ENCODE assay signal across 15 cellular contexts in the genomic region with DNA sequence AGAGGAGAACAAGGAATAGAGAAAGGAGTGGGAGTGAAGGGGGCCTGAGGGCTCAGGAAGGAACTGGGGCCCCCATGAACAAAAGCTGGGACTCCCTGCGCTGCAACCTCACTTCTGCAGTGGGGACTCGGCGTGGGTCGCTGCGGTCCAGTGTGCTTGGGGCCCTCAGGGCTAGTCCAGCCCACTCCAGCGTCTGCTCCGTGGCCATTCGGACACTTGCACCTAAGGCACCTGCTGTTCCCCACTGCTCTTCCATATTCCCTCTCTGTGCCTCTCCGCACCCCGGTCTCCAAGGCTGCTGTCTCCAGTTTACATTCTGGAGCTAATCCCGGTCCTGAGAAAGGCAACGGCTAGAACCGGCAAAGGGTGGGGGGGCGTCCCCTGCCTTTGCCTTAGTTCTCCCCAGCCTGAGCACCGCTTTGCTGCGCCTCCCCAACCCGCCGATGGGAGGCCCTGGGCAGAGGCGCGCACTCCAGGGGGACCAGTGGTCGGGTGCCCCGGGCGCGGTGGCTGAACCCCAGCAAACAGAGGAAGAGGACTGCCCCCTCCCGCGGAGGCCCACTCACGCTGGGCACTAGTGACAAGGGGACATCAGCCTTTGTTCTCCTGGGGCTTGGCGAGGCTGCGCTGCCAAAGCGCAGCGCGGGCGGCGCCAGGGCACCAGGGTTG.
DNase-seq lines count a peak whose midpoint lies in the region; ATAC-seq, FAIRE-seq and TF ChIP-seq lines count a peak whose summit lies in the region.
"Had no signal": no experiment of that assay in that cellular context is flagged by ENCODE, and none has a peak within 500 bp of the region (broad histone marks: within the 10 kb centered on the region; RNA-seq: fewer than 3 reads in every experiment).

No MANE protein-coding gene starts in this region.

- H3K27me3 ChIP-seq in left ventricle myocardium inferior (ENCODE audit: low read depth) (peaks cover 28% of the 10 kb centered on the region), right atrium auricular region (peaks cover 0 to 2% of the 10 kb centered on the region in 2 donors), neural cell (ENCODE audit: insufficient read depth, low read depth, low read length) (no peaks in the 10 kb centered on the region), small intestine (ENCODE audit: control insufficient read depth in 2 of 2, insufficient read depth in 2 of 2, low read length in 2 of 2) (no peaks in the 10 kb centered on the region)
- H3K27me3 ChIP-seq: testis had no signal

- H3K27ac Mint-ChIP-seq in endothelial cell (ENCODE audit: unreplicated experiment): peak overlapping the region; percentile 52
- H3K27ac Mint-ChIP-seq: activated CD4-positive, alpha-beta T cell treated with anti-CD3 and anti-CD28 coated beads for 36 hours; activated T-cell treated with anti-CD3 and anti-CD28 coated beads, Interleukin-2, amount 50 U/mL, for 24 hours had no signal

- no peaks in the 10 kb centered on the region for H3K9me2 ChIP-seq in neural cell (ENCODE audit: insufficient read depth, low read length)

- H4K20me1 ChIP-seq in neural cell (ENCODE audit: insufficient read depth): no peaks in the 10 kb centered on the region

- DNase-seq in left ventricle myocardium inferior: peak; percentile 10
- no peak for DNase-seq in right atrium auricular region (ENCODE audit: low spot score)
- peak; percentile 26 for DNase-seq in endothelial cell (ENCODE audit: low spot score)
- no peak for DNase-seq in small intestine
- no peak for DNase-seq in GOT3 (lab: John Stamatoyannopoulos, UW)
- DNase-seq: activated T-cell treated with anti-CD3 and anti-CD28 coated beads, Interleukin-2, amount 50 U/mL, for 24 hours; NCI-H1436; NCI-H510A had no signal

- FAIRE-seq in small intestine (lab: Jason Lieb, UNC): no peak
- FAIRE-seq: keratinocyte had no signal

- H3K9ac ChIP-seq in neural cell (ENCODE audit: low read length): peak overlapping the region; percentile 73

- no peak for TF ChIP-seq RAD21 in neural cell (conservative IDR thresholded peaks at IDR 0.05)

- peak overlapping the region; percentile 89 for H3K4me3 Mint-ChIP-seq in endothelial cell (ENCODE audit: unreplicated experiment)
- H3K4me3 Mint-ChIP-seq: activated CD4-positive, alpha-beta T cell treated with anti-CD3 and anti-CD28 coated beads for 36 hours; activated T-cell treated with anti-CD3 and anti-CD28 coated beads, Interleukin-2, amount 50 U/mL, for 24 hours had no signal

- 13 to 40% (median 16%) methylated on average over 20 to 34 of the region's 34 CpGs for WGBS in small intestine, 3 donors

- no peak overlapping the region for H2AFZ ChIP-seq in neural cell (ENCODE audit: low read depth, low read length)

- peak overlapping the region; percentile 65 for H3K4me3 ChIP-seq in left ventricle myocardium inferior
- peak overlapping the region in 1 of 2 donors; percentile 49 for H3K4me3 ChIP-seq in right atrium auricular region
- H3K4me3 ChIP-seq in neural cell (ENCODE audit: low read length): peak overlapping the region; percentile 77
- H3K4me3 ChIP-seq in small intestine (ENCODE audit: low read depth in 1 of 2, low read length in 2 of 2): no peak overlapping the region

- no peak for ATAC-seq in HG02981 (IDR thresholded peaks at IDR 0.05; ENCODE audit: unreplicated experiment)
- no peak for ATAC-seq in HG02798 (IDR thresholded peaks at IDR 0.05; ENCODE audit: poor library complexity, unreplicated experiment)
- ATAC-seq: activated CD4-positive, alpha-beta T cell treated with anti-CD3 and anti-CD28 coated beads for 36 hours had no signal

- no peaks in the 10 kb centered on the region for H3K9me3 Mint-ChIP-seq in endothelial cell (ENCODE audit: unreplicated experiment)
- H3K9me3 Mint-ChIP-seq: activated T-cell treated with anti-CD3 and anti-CD28 coated beads, Interleukin-2, amount 50 U/mL, for 24 hours had no signal

- peaks cover 6% of the 10 kb centered on the region for H3K4me1 ChIP-seq in left ventricle myocardium inferior
- peaks cover 0 to 6% of the 10 kb centered on the region in 2 donors for H3K4me1 ChIP-seq in right atrium auricular region
- no peaks in the 10 kb centered on the region for H3K4me1 ChIP-seq in small intestine (ENCODE audit: control insufficient read depth in 2 of 2, insufficient read depth in 1 of 2, low read depth in 1 of 2, low read length in 1 of 2)
- H3K4me1 ChIP-seq: testis had no signal

- TF ChIP-seq CTCF in left ventricle myocardium inferior (IDR thresholded peaks at IDR 0.05; ENCODE audit: borderline replicate concordance) (no peak), right atrium auricular region (IDR thresholded peaks at IDR 0.05) (no peak), endothelial cell (IDR thresholded peaks at IDR 0.05; ENCODE audit: unreplicated experiment) (no peak), neural cell (IDR thresholded peaks at IDR 0.05; ENCODE audit: poor library complexity, severe bottlenecking) (peak; percentile 50)

- H3K36me3 ChIP-seq in left ventricle myocardium inferior (no peaks in the 10 kb centered on the region), right atrium auricular region (no peaks in the 10 kb centered on the region), neural cell (ENCODE audit: insufficient read depth, low read length) (no peaks in the 10 kb centered on the region), small intestine (ENCODE audit: control insufficient read depth in 2 of 2, insufficient read depth in 2 of 2, low read length in 2 of 2) (no peaks in the 10 kb centered on the region)

- H3K9me3 ChIP-seq in left ventricle myocardium inferior (replicated peaks) (no peaks in the 10 kb centered on the region), right atrium auricular region (no peaks in the 10 kb centered on the region), neural cell (ENCODE audit: low read length) (no peaks in the 10 kb centered on the region), small intestine (ENCODE audit: control insufficient read depth, low read depth) (no peaks in the 10 kb centered on the region)
- H3K9me3 ChIP-seq: testis had no signal

- H3K36me3 Mint-ChIP-seq in endothelial cell (ENCODE audit: low read depth, unreplicated experiment): peaks cover 8% of the 10 kb centered on the region

- H3K4me2 ChIP-seq in neural cell (ENCODE audit: low read length): peak overlapping the region; percentile 35

- TF ChIP-seq EP300 in neural cell (conservative IDR thresholded peaks at IDR 0.05; ENCODE audit: poor library complexity, severe bottlenecking): no peak

- peaks cover 6% of the 10 kb centered on the region for H3K27me3 Mint-ChIP-seq in endothelial cell (ENCODE audit: unreplicated experiment)

- intact Hi-C loops in left ventricle myocardium inferior (cut with micrococcal nuclease): no loop called here

- H3F3A ChIP-seq in neural cell (ENCODE audit: insufficient read depth, low read length, poor library complexity, severe bottlenecking): no peaks in the 10 kb centered on the region

- peaks cover 20% of the 10 kb centered on the region for H3K4me1 Mint-ChIP-seq in endothelial cell (ENCODE audit: unreplicated experiment)

- H3K79me2 ChIP-seq in neural cell (replicated peaks; ENCODE audit: insufficient read depth, low read length): no peaks in the 10 kb centered on the region

- no peak overlapping the region for H3K27ac ChIP-seq in left ventricle myocardium inferior (replicated peaks)
- no peak overlapping the region for H3K27ac ChIP-seq in right atrium auricular region
- H3K27ac ChIP-seq in neural cell (ENCODE audit: low read length): peak overlapping the region; percentile 34
- H3K27ac ChIP-seq in small intestine (ENCODE audit: low read depth in 1 of 2, low read length in 1 of 2): no peak overlapping the region
- H3K27ac ChIP-seq: RWPE1 had no signal

TF ChIP-seq in neural cell, 6 proteins besides CTCF, POLR2A, EP300 and RAD21:
- TF ChIP-seq MXI1 (conservative IDR thresholded peaks at IDR 0.05; ENCODE audit: poor library complexity, severe bottlenecking) (no peak), REST (IDR thresholded peaks at IDR 0.05; ENCODE audit: borderline replicate concordance) (peak; percentile 13)

Comparison
In these comparisons a context has a peak if more than half of its experiments do, and no peak if none do; other contexts are left out.
1. DNase-seq: peak in left ventricle myocardium inferior (single experiment) and endothelial cell (single experiment); none in right atrium auricular region (single experiment), small intestine (single experiment) and GOT3 (single experiment).
2. H3K4me3 ChIP-seq: peak in left ventricle myocardium inferior (single experiment) and neural cell (single experiment); none in small intestine (0 of 2).